In the genomic region with DNA sequence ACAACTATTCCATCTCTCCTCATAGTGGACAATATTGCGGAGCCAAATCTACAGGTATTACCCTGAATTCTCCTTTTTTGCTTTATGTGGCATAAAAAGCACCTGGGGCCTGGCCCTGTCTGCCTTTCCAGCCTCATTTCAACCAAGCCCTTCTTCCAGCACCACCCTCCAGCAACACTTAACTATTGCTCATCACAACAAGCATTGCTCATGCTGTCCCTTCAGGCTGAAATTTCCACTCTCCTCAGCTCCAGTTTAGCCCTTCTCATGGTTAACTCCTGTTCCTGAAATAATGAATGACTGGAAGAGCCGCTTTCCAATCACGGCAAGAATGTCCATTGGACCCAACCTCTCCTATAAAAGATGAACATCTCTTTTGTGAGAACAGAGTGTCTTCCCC, we compare ENCODE assay signal across 1 cellular context.
TF ChIP-seq lines count a peak whose summit lies in the region.

No MANE protein-coding gene starts in this region.

TF ChIP-seq in GM23338, 12 proteins besides CTCF, POLR2A, EP300 and RAD21:
- TF ChIP-seq, protein P1, sequence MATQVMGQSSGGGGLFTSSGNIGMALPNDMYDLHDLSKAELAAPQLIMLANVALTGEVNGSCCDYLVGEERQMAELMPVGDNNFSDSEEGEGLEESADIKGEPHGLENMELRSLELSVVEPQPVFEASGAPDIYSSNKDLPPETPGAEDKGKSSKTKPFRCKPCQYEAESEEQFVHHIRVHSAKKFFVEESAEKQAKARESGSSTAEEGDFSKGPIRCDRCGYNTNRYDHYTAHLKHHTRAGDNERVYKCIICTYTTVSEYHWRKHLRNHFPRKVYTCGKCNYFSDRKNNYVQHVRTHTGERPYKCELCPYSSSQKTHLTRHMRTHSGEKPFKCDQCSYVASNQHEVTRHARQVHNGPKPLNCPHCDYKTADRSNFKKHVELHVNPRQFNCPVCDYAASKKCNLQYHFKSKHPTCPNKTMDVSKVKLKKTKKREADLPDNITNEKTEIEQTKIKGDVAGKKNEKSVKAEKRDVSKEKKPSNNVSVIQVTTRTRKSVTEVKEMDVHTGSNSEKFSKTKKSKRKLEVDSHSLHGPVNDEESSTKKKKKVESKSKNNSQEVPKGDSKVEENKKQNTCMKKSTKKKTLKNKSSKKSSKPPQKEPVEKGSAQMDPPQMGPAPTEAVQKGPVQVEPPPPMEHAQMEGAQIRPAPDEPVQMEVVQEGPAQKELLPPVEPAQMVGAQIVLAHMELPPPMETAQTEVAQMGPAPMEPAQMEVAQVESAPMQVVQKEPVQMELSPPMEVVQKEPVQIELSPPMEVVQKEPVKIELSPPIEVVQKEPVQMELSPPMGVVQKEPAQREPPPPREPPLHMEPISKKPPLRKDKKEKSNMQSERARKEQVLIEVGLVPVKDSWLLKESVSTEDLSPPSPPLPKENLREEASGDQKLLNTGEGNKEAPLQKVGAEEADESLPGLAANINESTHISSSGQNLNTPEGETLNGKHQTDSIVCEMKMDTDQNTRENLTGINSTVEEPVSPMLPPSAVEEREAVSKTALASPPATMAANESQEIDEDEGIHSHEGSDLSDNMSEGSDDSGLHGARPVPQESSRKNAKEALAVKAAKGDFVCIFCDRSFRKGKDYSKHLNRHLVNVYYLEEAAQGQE (IDR thresholded peaks at IDR 0.05; ENCODE audit: unreplicated experiment) = no peak
- TF ChIP-seq, protein P2, sequence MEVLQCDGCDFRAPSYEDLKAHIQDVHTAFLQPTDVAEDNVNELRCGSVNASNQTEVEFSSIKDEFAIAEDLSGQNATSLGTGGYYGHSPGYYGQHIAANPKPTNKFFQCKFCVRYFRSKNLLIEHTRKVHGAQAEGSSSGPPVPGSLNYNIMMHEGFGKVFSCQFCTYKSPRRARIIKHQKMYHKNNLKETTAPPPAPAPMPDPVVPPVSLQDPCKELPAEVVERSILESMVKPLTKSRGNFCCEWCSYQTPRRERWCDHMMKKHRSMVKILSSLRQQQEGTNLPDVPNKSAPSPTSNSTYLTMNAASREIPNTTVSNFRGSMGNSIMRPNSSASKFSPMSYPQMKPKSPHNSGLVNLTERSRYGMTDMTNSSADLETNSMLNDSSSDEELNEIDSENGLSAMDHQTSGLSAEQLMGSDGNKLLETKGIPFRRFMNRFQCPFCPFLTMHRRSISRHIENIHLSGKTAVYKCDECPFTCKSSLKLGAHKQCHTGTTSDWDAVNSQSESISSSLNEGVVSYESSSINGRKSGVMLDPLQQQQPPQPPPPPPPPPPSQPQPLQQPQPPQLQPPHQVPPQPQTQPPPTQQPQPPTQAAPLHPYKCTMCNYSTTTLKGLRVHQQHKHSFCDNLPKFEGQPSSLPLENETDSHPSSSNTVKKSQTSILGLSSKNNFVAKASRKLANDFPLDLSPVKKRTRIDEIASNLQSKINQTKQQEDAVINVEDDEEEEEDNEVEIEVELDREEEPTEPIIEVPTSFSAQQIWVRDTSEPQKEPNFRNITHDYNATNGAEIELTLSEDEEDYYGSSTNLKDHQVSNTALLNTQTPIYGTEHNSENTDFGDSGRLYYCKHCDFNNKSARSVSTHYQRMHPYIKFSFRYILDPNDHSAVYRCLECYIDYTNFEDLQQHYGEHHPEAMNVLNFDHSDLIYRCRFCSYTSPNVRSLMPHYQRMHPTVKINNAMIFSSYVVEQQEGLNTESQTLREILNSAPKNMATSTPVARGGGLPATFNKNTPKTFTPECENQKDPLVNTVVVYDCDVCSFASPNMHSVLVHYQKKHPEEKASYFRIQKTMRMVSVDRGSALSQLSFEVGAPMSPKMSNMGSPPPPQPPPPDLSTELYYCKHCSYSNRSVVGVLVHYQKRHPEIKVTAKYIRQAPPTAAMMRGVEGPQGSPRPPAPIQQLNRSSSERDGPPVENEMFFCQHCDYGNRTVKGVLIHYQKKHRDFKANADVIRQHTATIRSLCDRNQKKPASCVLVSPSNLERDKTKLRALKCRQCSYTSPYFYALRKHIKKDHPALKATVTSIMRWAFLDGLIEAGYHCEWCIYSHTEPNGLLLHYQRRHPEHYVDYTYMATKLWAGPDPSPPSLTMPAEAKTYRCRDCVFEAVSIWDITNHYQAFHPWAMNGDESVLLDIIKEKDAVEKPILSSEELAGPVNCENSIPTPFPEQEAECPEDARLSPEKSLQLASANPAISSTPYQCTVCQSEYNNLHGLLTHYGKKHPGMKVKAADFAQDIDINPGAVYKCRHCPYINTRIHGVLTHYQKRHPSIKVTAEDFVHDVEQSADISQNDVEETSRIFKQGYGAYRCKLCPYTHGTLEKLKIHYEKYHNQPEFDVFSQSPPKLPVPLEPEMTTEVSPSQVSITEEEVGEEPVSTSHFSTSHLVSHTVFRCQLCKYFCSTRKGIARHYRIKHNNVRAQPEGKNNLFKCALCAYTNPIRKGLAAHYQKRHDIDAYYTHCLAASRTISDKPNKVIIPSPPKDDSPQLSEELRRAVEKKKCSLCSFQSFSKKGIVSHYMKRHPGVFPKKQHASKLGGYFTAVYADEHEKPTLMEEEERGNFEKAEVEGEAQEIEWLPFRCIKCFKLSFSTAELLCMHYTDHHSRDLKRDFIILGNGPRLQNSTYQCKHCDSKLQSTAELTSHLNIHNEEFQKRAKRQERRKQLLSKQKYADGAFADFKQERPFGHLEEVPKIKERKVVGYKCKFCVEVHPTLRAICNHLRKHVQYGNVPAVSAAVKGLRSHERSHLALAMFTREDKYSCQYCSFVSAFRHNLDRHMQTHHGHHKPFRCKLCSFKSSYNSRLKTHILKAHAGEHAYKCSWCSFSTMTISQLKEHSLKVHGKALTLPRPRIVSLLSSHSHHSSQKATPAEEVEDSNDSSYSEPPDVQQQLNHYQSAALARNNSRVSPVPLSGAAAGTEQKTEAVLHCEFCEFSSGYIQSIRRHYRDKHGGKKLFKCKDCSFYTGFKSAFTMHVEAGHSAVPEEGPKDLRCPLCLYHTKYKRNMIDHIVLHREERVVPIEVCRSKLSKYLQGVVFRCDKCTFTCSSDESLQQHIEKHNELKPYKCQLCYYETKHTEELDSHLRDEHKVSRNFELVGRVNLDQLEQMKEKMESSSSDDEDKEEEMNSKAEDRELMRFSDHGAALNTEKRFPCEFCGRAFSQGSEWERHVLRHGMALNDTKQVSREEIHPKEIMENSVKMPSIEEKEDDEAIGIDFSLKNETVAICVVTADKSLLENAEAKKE (CRISPR knock-in tag; IDR thresholded peaks at IDR 0.05) = no peak
- TF ChIP-seq, protein P3, sequence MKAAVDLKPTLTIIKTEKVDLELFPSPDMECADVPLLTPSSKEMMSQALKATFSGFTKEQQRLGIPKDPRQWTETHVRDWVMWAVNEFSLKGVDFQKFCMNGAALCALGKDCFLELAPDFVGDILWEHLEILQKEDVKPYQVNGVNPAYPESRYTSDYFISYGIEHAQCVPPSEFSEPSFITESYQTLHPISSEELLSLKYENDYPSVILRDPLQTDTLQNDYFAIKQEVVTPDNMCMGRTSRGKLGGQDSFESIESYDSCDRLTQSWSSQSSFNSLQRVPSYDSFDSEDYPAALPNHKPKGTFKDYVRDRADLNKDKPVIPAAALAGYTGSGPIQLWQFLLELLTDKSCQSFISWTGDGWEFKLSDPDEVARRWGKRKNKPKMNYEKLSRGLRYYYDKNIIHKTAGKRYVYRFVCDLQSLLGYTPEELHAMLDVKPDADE (IDR thresholded peaks at IDR 0.05) = no peak
- no peak for TF ChIP-seq ZNF331 (CRISPR knock-in tag; IDR thresholded peaks at IDR 0.05; ENCODE audit: low read depth)
- no peak for TF ChIP-seq CREB1 (CRISPR knock-in tag; IDR thresholded peaks at IDR 0.05; ENCODE audit: low read depth)
- no peak for TF ChIP-seq POLR2AphosphoS5 (IDR thresholded peaks at IDR 0.05; ENCODE audit: low read depth)
- no peak for TF ChIP-seq JUNB (IDR thresholded peaks at IDR 0.05; ENCODE audit: unreplicated experiment)
- no peak for TF ChIP-seq NANOG (IDR thresholded peaks at IDR 0.05; ENCODE audit: borderline replicate concordance)
- no peak for TF ChIP-seq EZH2 (IDR thresholded peaks at IDR 0.05; ENCODE audit: low read depth, unreplicated experiment)
- TF ChIP-seq ZNF114 (CRISPR knock-in tag; IDR thresholded peaks at IDR 0.05) = no peak
- TF ChIP-seq EZH2phosphoT487 (IDR thresholded peaks at IDR 0.05; ENCODE audit: unreplicated experiment) = no peak
- no peak for TF ChIP-seq STAT1 (IDR thresholded peaks at IDR 0.05; ENCODE audit: unreplicated experiment)
